ENCODE assay signal across 9 cellular contexts in genomic region chr1:155241851-155242264, GRCh38. TPM values are rescaled to one million over a fixed set of nuclear protein-coding genes. Genes with fewer than 3 reads are reported as not detected.
DNase-seq lines count a peak whose midpoint lies in the region; ATAC-seq and TF ChIP-seq lines count a peak whose summit lies in the region.
"Had no signal": no experiment of that assay in that cellular context is flagged by ENCODE, and none has a peak within 500 bp of the region (broad histone marks: within the 10 kb centered on the region; RNA-seq: fewer than 3 reads in every experiment).

No MANE protein-coding gene starts in this region.

- H3K4me3 ChIP-seq in CD4-positive, alpha-beta memory T cell (ENCODE audit: low read length in 2 of 2), result no peak overlapping the region
- H3K4me3 ChIP-seq in MM.1S (ENCODE audit: low read length) (no peak overlapping the region), muscle layer of duodenum (ENCODE audit: low read depth in 1 of 2, low read length in 2 of 2) (no peak overlapping the region)

- DNase-seq in CD4-positive, alpha-beta memory T cell, result no peak
- DNase-seq in MM.1S, result no peak
- no peak for DNase-seq in activated CD8-positive, alpha-beta T cell treated with anti-CD3 and anti-CD28 coated beads for 36 hours
- no peak for DNase-seq in AG20443 (ENCODE audit: low spot score)
- DNase-seq in medulla oblongata (ENCODE audit: extremely low spot score), result no peak

- H3K27me3 ChIP-seq in CD4-positive, alpha-beta memory T cell (ENCODE audit: insufficient read depth, low read length), result no peaks in the 10 kb centered on the region
- no peaks in the 10 kb centered on the region for H3K27me3 ChIP-seq in MM.1S (replicated peaks; ENCODE audit: insufficient read depth, low read length)
- no peaks in the 10 kb centered on the region for H3K27me3 ChIP-seq in muscle layer of duodenum (ENCODE audit: low read depth, low read length)
- H3K27me3 ChIP-seq: tibial nerve had no signal

- ATAC-seq in activated CD8-positive, alpha-beta T cell treated with anti-CD3 and anti-CD28 coated beads for 36 hours, result no peak
- ATAC-seq in HG03460 (IDR thresholded peaks at IDR 0.05; ENCODE audit: unreplicated experiment) (no peak), GM19351 (IDR thresholded peaks at IDR 0.05; ENCODE audit: unreplicated experiment) (no peak)

- H3K9me2 ChIP-seq in MM.1S (replicated peaks; ENCODE audit: insufficient read depth, low read length), result no peaks in the 10 kb centered on the region

- POLR2A ChIA-PET in CD4-positive, alpha-beta memory T cell (lab: Charles Lee; ENCODE audit: partially characterized antibody), result interaction anchor here (0.8 to 2.0 kb wide), 7 partner anchors 9 to 368 kb away, joined by 3 to 14 read pairs (median 4); partner anchors contain the start of genes ASH1L, CLK2 and KRTCAP2
- POLR2A ChIA-PET in activated CD8-positive, alpha-beta T cell treated with anti-CD3 and anti-CD28 coated beads for 36 hours (lab: Charles Lee), result interaction anchor here (0.7 to 2.2 kb wide), 5 partner anchors 10 to 48 kb away, joined by 3 to 16 read pairs (median 4); no protein-coding TSS in a partner anchor

- H3K4me2 ChIP-seq in MM.1S (ENCODE audit: low read depth, low read length), result peak overlapping the region; percentile 37

- CTCF ChIA-PET in CD4-positive, alpha-beta memory T cell (lab: Charles Lee; ENCODE audit: partially characterized antibody), result interaction anchor here (0.6 to 2.0 kb wide), 5 partner anchors 9 to 359 kb away, joined by 3 to 8 read pairs (median 4); no protein-coding TSS in a partner anchor
- CTCF ChIA-PET in activated CD8-positive, alpha-beta T cell treated with anti-CD3 and anti-CD28 coated beads for 36 hours (lab: Charles Lee), result interaction anchor here (1.0 to 3.3 kb wide), 5 partner anchors 9 to 66 kb away, joined by 3 to 33 read pairs (median 8); partner anchors contain the start of gene ENTREP3

- H2AFZ ChIP-seq in MM.1S (ENCODE audit: low read length), result peak overlapping the region; percentile 68

- 0 out of 2 replicates have a peak, but pooled peaks cover 6% of the 10 kb centered on the region for H3K79me2 ChIP-seq in MM.1S (ENCODE audit: low read length)

- H3K27me3 Mint-ChIP-seq in CD4-positive, alpha-beta memory T cell, result peaks cover 3% of the 10 kb centered on the region in 2 donors
- H3K27me3 Mint-ChIP-seq in activated CD8-positive, alpha-beta T cell treated with anti-CD3 and anti-CD28 coated beads for 36 hours, result peaks cover 2% of the 10 kb centered on the region

- peak overlapping the region; percentile 77 to 100 (median 90) for H3K27ac Mint-ChIP-seq in CD4-positive, alpha-beta memory T cell
- peak overlapping the region; percentile 82 for H3K27ac Mint-ChIP-seq in activated CD8-positive, alpha-beta T cell treated with anti-CD3 and anti-CD28 coated beads for 36 hours

- TF ChIP-seq CTCF in MM.1S (IDR thresholded peaks at IDR 0.05; ENCODE audit: low read length), result no peak
- no peak for TF ChIP-seq CTCF in activated CD8-positive, alpha-beta T cell treated with anti-CD3 and anti-CD28 coated beads for 36 hours (IDR thresholded peaks at IDR 0.05)

- no peak overlapping the region for H3K9ac ChIP-seq in MM.1S (ENCODE audit: low read length)

- peaks cover 16 to 62% (median 43%) of the 10 kb centered on the region in 4 donors for H3K4me1 Mint-ChIP-seq in CD4-positive, alpha-beta memory T cell
- H3K4me1 Mint-ChIP-seq in activated CD8-positive, alpha-beta T cell treated with anti-CD3 and anti-CD28 coated beads for 36 hours (ENCODE audit: low read depth), result peaks cover 41% of the 10 kb centered on the region

- H4K20me1 ChIP-seq in MM.1S (ENCODE audit: insufficient read depth, low read length), result no peaks in the 10 kb centered on the region

- peaks cover 6 to 28% of the 10 kb centered on the region in 2 donors for H3K36me3 Mint-ChIP-seq in CD4-positive, alpha-beta memory T cell
- H3K36me3 Mint-ChIP-seq in activated CD8-positive, alpha-beta T cell treated with anti-CD3 and anti-CD28 coated beads for 36 hours (ENCODE audit: low read depth), result peaks cover 19% of the 10 kb centered on the region

- H3K9me3 Mint-ChIP-seq in CD4-positive, alpha-beta memory T cell, result peaks cover 0 to 9% (median 2%) of the 10 kb centered on the region in 8 donors
- H3K9me3 Mint-ChIP-seq in activated CD8-positive, alpha-beta T cell treated with anti-CD3 and anti-CD28 coated beads for 36 hours, result no peaks in the 10 kb centered on the region

- no peaks in the 10 kb centered on the region for H3K36me3 ChIP-seq in CD4-positive, alpha-beta memory T cell (ENCODE audit: insufficient read depth, low read length)
- H3K36me3 ChIP-seq in MM.1S (replicated peaks; ENCODE audit: insufficient read depth, low read length) (no peaks in the 10 kb centered on the region), muscle layer of duodenum (ENCODE audit: control insufficient read depth in 1 of 2, insufficient read depth in 2 of 2, low read length in 2 of 2) (peaks cover 0 to 5% of the 10 kb centered on the region in 2 donors)

- no peaks in the 10 kb centered on the region for H3K9me3 ChIP-seq in CD4-positive, alpha-beta memory T cell (ENCODE audit: control insufficient read depth in 1 of 2, low read length in 2 of 2)
- H3K9me3 ChIP-seq in MM.1S (replicated peaks; ENCODE audit: insufficient read depth, low read length), result no peaks in the 10 kb centered on the region
- H3K9me3 ChIP-seq in muscle layer of duodenum (ENCODE audit: control insufficient read depth in 1 of 2, low read length in 2 of 2), result no peaks in the 10 kb centered on the region
- H3K9me3 ChIP-seq: tibial nerve had no signal

- intact Hi-C loops in CD4-positive, alpha-beta memory T cell (cut with micrococcal nuclease), result loop anchor here (5.0 kb wide), 4 partner anchors 35 to 70 kb away; partner anchors contain the start of genes HCN3, KRTCAP2, MTX1 and THBS3
- intact Hi-C loops in activated CD8-positive, alpha-beta T cell treated with anti-CD3 and anti-CD28 coated beads for 36 hours (cut with micrococcal nuclease), result loop anchor here (5.0 kb wide), 1 partner anchor 35 kb away; the partner anchor contains the start of genes MTX1 and THBS3

- peaks cover 14% of the 10 kb centered on the region for H3F3A ChIP-seq in MM.1S (ENCODE audit: insufficient read depth, low read length)

- peak overlapping the region in 3 of 8 donors; percentile 11 to 92 (median 87) for H3K4me3 Mint-ChIP-seq in CD4-positive, alpha-beta memory T cell
- peak overlapping the region; percentile 81 for H3K4me3 Mint-ChIP-seq in activated CD8-positive, alpha-beta T cell treated with anti-CD3 and anti-CD28 coated beads for 36 hours

- peaks cover 47% of the 10 kb centered on the region for H3K4me1 ChIP-seq in CD4-positive, alpha-beta memory T cell (ENCODE audit: insufficient read depth, low read length)
- H3K4me1 ChIP-seq in MM.1S (ENCODE audit: low read length), result peaks cover 13% of the 10 kb centered on the region
- peaks cover 7 to 19% of the 10 kb centered on the region in 2 donors for H3K4me1 ChIP-seq in muscle layer of duodenum (ENCODE audit: control insufficient read depth in 1 of 2, insufficient read depth in 2 of 2, low read length in 2 of 2)

- peak overlapping the region; percentile 14 for H3K27ac ChIP-seq in CD4-positive, alpha-beta memory T cell (ENCODE audit: low read depth, low read length)
- H3K27ac ChIP-seq in MM.1S (ENCODE audit: low read length), result no peak overlapping the region
- peak overlapping the region; percentile 63 for H3K27ac ChIP-seq in muscle layer of duodenum (ENCODE audit: low read length)

RNA-seq across cellular contexts. Expression of gene ENTREP3, which starts 13.4 kb away (rescaled TPM):
- total RNA-seq in CD4-positive, alpha-beta memory T cell, result 10 to 100 TPM; 10.5 to 12.2 TPM
- polyA plus RNA-seq in CD4-positive, alpha-beta memory T cell, result 1 to 10 TPM in 1 of 2 donors, under 1 TPM in 1; 0.50 to 1.8 TPM
- 10 to 100 TPM; 41.1 to 42.2 TPM for total RNA-seq in activated CD8-positive, alpha-beta T cell treated with anti-CD3 and anti-CD28 coated beads for 36 hours

RNA-seq across cellular contexts. Expression of gene SCAMP3, which starts 20.3 kb away (rescaled TPM):
- 100 to 1,000 TPM in 1 of 2 experiments, 10 to 100 TPM in 1; 94.4 to 101 TPM for total RNA-seq in CD4-positive, alpha-beta memory T cell
- 100 to 1,000 TPM; 132 to 160 TPM for polyA plus RNA-seq in CD4-positive, alpha-beta memory T cell
- total RNA-seq in activated CD8-positive, alpha-beta T cell treated with anti-CD3 and anti-CD28 coated beads for 36 hours, result 10 to 100 TPM; 81.3 to 97.2 TPM

RNA-seq across cellular contexts. Expression of gene CLK2, which starts 31.4 kb away (rescaled TPM):
- 100 to 1,000 TPM; 123 to 126 TPM for total RNA-seq in CD4-positive, alpha-beta memory T cell
- polyA plus RNA-seq in CD4-positive, alpha-beta memory T cell, result 10 to 100 TPM; 11.4 to 21.5 TPM
- 10 to 100 TPM; 80.6 to 85.4 TPM for total RNA-seq in activated CD8-positive, alpha-beta T cell treated with anti-CD3 and anti-CD28 coated beads for 36 hours

RNA-seq across cellular contexts. Expression of gene MTX1, which starts 33.4 kb away (rescaled TPM):
- 10 to 100 TPM; 17.7 to 18.2 TPM for total RNA-seq in CD4-positive, alpha-beta memory T cell
- polyA plus RNA-seq in CD4-positive, alpha-beta memory T cell, result 10 to 100 TPM; 42.5 to 65.5 TPM
- 10 to 100 TPM; 59.2 to 61.0 TPM for total RNA-seq in activated CD8-positive, alpha-beta T cell treated with anti-CD3 and anti-CD28 coated beads for 36 hours

RNA-seq across cellular contexts. Expression of gene THBS3, which starts 34.2 kb away (rescaled TPM):
- 10 to 100 TPM; 30.9 to 33.5 TPM for total RNA-seq in CD4-positive, alpha-beta memory T cell
- 1 to 10 TPM; 6.1 to 6.7 TPM for polyA plus RNA-seq in CD4-positive, alpha-beta memory T cell
- 10 to 100 TPM; 11.1 to 12.0 TPM for total RNA-seq in activated CD8-positive, alpha-beta T cell treated with anti-CD3 and anti-CD28 coated beads for 36 hours
